In genomic region chr13:30796132-30796832, GRCh38 we compare ENCODE assay signal across 8 cellular contexts.
DNase-seq lines count a peak whose midpoint lies in the region; ATAC-seq and TF ChIP-seq lines count a peak whose summit lies in the region.

No MANE protein-coding gene starts in this region.

- no peaks in the 10 kb centered on the region for H3K9me3 ChIP-seq in GM23248 (ENCODE audit: low read depth)
- no peaks in the 10 kb centered on the region for H3K9me3 ChIP-seq in WERI-Rb-1 (ENCODE audit: severe bottlenecking)

- DNase-seq in AG08395 (ENCODE audit: low spot score) (peak; percentile 53), GM23248 (peak; percentile 78), iPS-NIHi7 (ENCODE audit: extremely low spot score) (peak; percentile 14), OCI-M1 (lab: John Stamatoyannopoulos, UW) (no peak), WERI-Rb-1 (no peak)

- in situ Hi-C loops in GM23248 (cut with MboI), result no loop called here

- no peaks in the 10 kb centered on the region for H4K20me1 ChIP-seq in GM23248 (ENCODE audit: insufficient read depth)

- no peaks in the 10 kb centered on the region for H3K9me2 ChIP-seq in GM23248 (ENCODE audit: insufficient read depth)

- 24 to 30% methylated on average over 6 of the region's 6 CpGs for WGBS in GM23248 (ENCODE audit: low coverage in 1 of 2, low lambda C conversion rate in 2 of 2, missing lambda C conversion rate in 2 of 2), 2 experiments

- ATAC-seq in HG03095 (IDR thresholded peaks at IDR 0.05; ENCODE audit: unreplicated experiment) (no peak), GM19452 (IDR thresholded peaks at IDR 0.05; ENCODE audit: unreplicated experiment) (no peak)

- TF ChIP-seq CTCF in WI38 (IDR thresholded peaks at IDR 0.05; ENCODE audit: low read depth, low read length) (no peak), WERI-Rb-1 (IDR thresholded peaks at IDR 0.05; ENCODE audit: low read depth, low read length) (no peak)

- no peaks in the 10 kb centered on the region for H3K79me2 ChIP-seq in GM23248 (ENCODE audit: insufficient read depth)

- peaks cover 40% of the 10 kb centered on the region for H3K4me1 ChIP-seq in GM23248 (ENCODE audit: insufficient read depth)

- peak overlapping the region; percentile 19 for H3K4me3 ChIP-seq in GM23248
- peak overlapping the region; percentile 11; the same call in 1 of the 2 replicates for H3K4me3 ChIP-seq in WI38 (ENCODE audit: low read depth, low read length)
- no peak overlapping the region for H3K4me3 ChIP-seq in WERI-Rb-1 (ENCODE audit: low read depth, low read length)

- peak overlapping the region; percentile 44 for H3K4me2 ChIP-seq in GM23248 (ENCODE audit: unreplicated experiment)

- peak overlapping the region; percentile 24 for H2AFZ ChIP-seq in GM23248

- peaks cover 22% of the 10 kb centered on the region for H3F3A ChIP-seq in GM23248 (ENCODE audit: insufficient read depth)

- H3K27ac ChIP-seq in GM23248 (peak overlapping the region; percentile 11), WERI-Rb-1 (no peak overlapping the region)

- H3K36me3 ChIP-seq in GM23248 (ENCODE audit: low read depth) (no peaks in the 10 kb centered on the region), WERI-Rb-1 (no peaks in the 10 kb centered on the region)

- H3K9ac ChIP-seq in GM23248, result peak overlapping the region; percentile 56

- H3K27me3 ChIP-seq in GM23248 (replicated peaks; ENCODE audit: insufficient read depth) (no peaks in the 10 kb centered on the region), WERI-Rb-1 (ENCODE audit: insufficient read depth, low read depth, severe bottlenecking) (no peaks in the 10 kb centered on the region)

Comparison
In these comparisons a context has a peak if more than half of its experiments do, and no peak if none do; other contexts are left out.
1. DNase-seq: peak in AG08395 (single experiment), GM23248 (single experiment) and iPS-NIHi7 (single experiment); none in OCI-M1 (single experiment) and WERI-Rb-1 (single experiment).